In genomic region chr6:82576284-82576683, GRCh38 we compare ENCODE assay signal across 26 cellular contexts.
"Had no signal": no experiment of that assay in that cellular context is flagged by ENCODE, and none has a peak within 500 bp of the region (broad histone marks: within the 10 kb centered on the region; RNA-seq: fewer than 3 reads in every experiment).

No MANE protein-coding gene starts in this region.

- H3K4me1 ChIP-seq: colonic mucosa, esophagus squamous epithelium, foreskin keratinocyte, gastrocnemius medialis, gastroesophageal sphincter, heart left ventricle, heart right ventricle had no signal

- H3K27me3 ChIP-seq: colonic mucosa, dorsolateral prefrontal cortex, esophagus muscularis mucosa, foreskin keratinocyte, gastrocnemius medialis, gastroesophageal sphincter, heart left ventricle, heart right ventricle, hepatocyte had no signal

- DNase-seq: colonic mucosa; cortex of kidney; dermis blood vessel endothelial cell; dorsolateral prefrontal cortex; effector CD4-positive, alpha-beta T cell; effector CD8-positive, alpha-beta T cell; effector memory CD4-positive, alpha-beta T cell; effector memory CD8-positive, alpha-beta T cell; erythroblast; esophagus squamous epithelium; foreskin fibroblast; foreskin keratinocyte; foreskin melanocyte; gastrocnemius medialis; glutamatergic neuron; head of caudate nucleus; heart left ventricle; heart right ventricle; hippocampal formation had no signal

- ATAC-seq: effector memory CD8-positive, alpha-beta T cell; esophagus mucosa; foreskin keratinocyte; gastrocnemius medialis; gastroesophageal sphincter; heart left ventricle; heart right ventricle had no signal

- H2AFZ ChIP-seq: hepatocyte had no signal

- H3K4me3 ChIP-seq: colonic mucosa, coronary artery, dorsolateral prefrontal cortex, esophagus muscularis mucosa, esophagus squamous epithelium, gastrocnemius medialis, gastroesophageal sphincter, heart left ventricle, heart right ventricle, hepatocyte had no signal

- H3K4me3 Mint-ChIP-seq: dendritic cell treated with granulocyte-macrophage colony-stimulating factor and Interleukin-4, amounts not matched to agents 40 ng/mL and 50 ng/mL, for 4 days; effector memory CD8-positive, alpha-beta T cell had no signal

- H3K79me2 ChIP-seq: hepatocyte had no signal

- H3K27ac ChIP-seq: colonic mucosa, coronary artery, dorsolateral prefrontal cortex, epithelial cell of prostate, esophagus muscularis mucosa, esophagus squamous epithelium, foreskin keratinocyte, gastrocnemius medialis, gastroesophageal sphincter, heart left ventricle, heart right ventricle, hepatocyte had no signal

- H3K9me3 ChIP-seq: colonic mucosa, gastrocnemius medialis had no signal

- H3K36me3 ChIP-seq: colonic mucosa, esophagus muscularis mucosa, esophagus squamous epithelium, gastrocnemius medialis, gastroesophageal sphincter, heart left ventricle, heart right ventricle had no signal

- H3K27me3 Mint-ChIP-seq: dendritic cell treated with granulocyte-macrophage colony-stimulating factor and Interleukin-4, amounts not matched to agents 40 ng/mL and 50 ng/mL, for 4 days had no signal

- H3K27ac Mint-ChIP-seq: dendritic cell treated with granulocyte-macrophage colony-stimulating factor and Interleukin-4, amounts not matched to agents 40 ng/mL and 50 ng/mL, for 4 days; effector memory CD8-positive, alpha-beta T cell had no signal

- H3K4me2 ChIP-seq: hepatocyte had no signal
